Comparison of ENCODE assay signal across 15 cellular contexts in the genomic region with DNA sequence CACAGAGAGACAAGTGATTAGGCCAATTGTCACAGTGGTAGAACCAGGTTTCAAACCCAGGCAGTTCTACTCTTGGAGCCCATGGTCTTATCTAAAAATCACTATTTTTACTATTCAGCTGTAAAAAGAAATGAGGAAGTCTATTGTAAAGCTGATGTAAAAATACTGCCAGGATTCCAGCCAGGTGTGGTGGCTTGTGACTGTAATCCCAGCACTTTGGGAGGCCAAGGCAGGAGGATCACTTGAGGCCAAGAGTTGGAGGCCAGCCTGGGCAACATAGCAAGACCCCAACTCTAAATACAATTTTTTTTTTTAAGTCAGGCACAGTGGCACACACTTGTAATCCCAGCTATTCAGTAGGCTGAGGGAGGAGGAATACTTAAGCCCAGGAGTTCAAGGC. TPM values are rescaled to one million over a fixed set of nuclear protein-coding genes. Genes with fewer than 3 reads are reported as not detected.
A peak's percentile ranks its signal among the peaks of the same experiment; 100 is the strongest.
DNase-seq lines count a peak whose midpoint lies in the region; ATAC-seq and TF ChIP-seq lines count a peak whose summit lies in the region.
"Had no signal": no experiment of that assay in that cellular context is flagged by ENCODE, and none has a peak within 500 bp of the region (broad histone marks: within the 10 kb centered on the region; RNA-seq: fewer than 3 reads in every experiment).

No MANE protein-coding gene starts in this region.

- H3K9me3 Mint-ChIP-seq in natural killer cell, result no peaks in the 10 kb centered on the region
- H3K9me3 Mint-ChIP-seq in natural killer cell treated with Interleukin-12 subunit alpha and Interleukin-12 subunit beta and Interleukin-15 and Interleukin-18, amount 100 ng/mL, for 72 hours, result no peaks in the 10 kb centered on the region
- no peaks in the 10 kb centered on the region for H3K9me3 Mint-ChIP-seq in central memory CD8-positive, alpha-beta T cell
- H3K9me3 Mint-ChIP-seq: CD4-positive, alpha-beta memory T cell had no signal

- H3K4me2 ChIP-seq in OCI-LY7 (ENCODE audit: low read length), result peak overlapping the region; percentile 50

- H3K4me3 ChIP-seq in OCI-LY7 (ENCODE audit: low read depth, low read length, poor library complexity, severe bottlenecking), result peak overlapping the region; percentile 1
- H3K4me3 ChIP-seq: HAP-1 had no signal

- H4K20me1 ChIP-seq in OCI-LY7 (ENCODE audit: insufficient read depth, low read length), result no peaks in the 10 kb centered on the region

- no TSS peak for BruUV-seq in OCI-LY7 (replicated peaks; lab: Mats Ljungman, UMichigan)

- H3K27me3 Mint-ChIP-seq in natural killer cell (ENCODE audit: low read depth in 2 of 2), result no peaks in the 10 kb centered on the region
- H3K27me3 Mint-ChIP-seq in natural killer cell treated with Interleukin-12 subunit alpha and Interleukin-12 subunit beta and Interleukin-15 and Interleukin-18, amount 100 ng/mL, for 72 hours, result no peaks in the 10 kb centered on the region
- no peaks in the 10 kb centered on the region for H3K27me3 Mint-ChIP-seq in central memory CD8-positive, alpha-beta T cell
- H3K27me3 Mint-ChIP-seq: B cell; CD4-positive, alpha-beta memory T cell had no signal

- peak overlapping the region; percentile 84 for H3K27ac ChIP-seq in OCI-LY7 (ENCODE audit: low read depth, low read length, poor library complexity, severe bottlenecking)
- H3K27ac ChIP-seq: C4-2B, HL-60 had no signal

- H3K36me3 Mint-ChIP-seq in natural killer cell, result no peaks in the 10 kb centered on the region
- H3K36me3 Mint-ChIP-seq in natural killer cell treated with Interleukin-12 subunit alpha and Interleukin-12 subunit beta and Interleukin-15 and Interleukin-18, amount 100 ng/mL, for 72 hours, result no peaks in the 10 kb centered on the region
- peaks cover 4% of the 10 kb centered on the region for H3K36me3 Mint-ChIP-seq in central memory CD8-positive, alpha-beta T cell (ENCODE audit: insufficient read depth)

- DNase-seq in natural killer cell (no peak), OCI-LY7 (ENCODE audit: low spot score) (peak; percentile 63), DMS153 (lab: John Stamatoyannopoulos, UW) (no peak), SHP77 (lab: John Stamatoyannopoulos, UW) (no peak), DMS 273 (lab: John Stamatoyannopoulos, UW; ENCODE audit: unreplicated experiment) (no peak)
- DNase-seq in natural killer cell treated with Interleukin-12 subunit alpha and Interleukin-12 subunit beta and Interleukin-15 and Interleukin-18, amount 100 ng/mL, for 72 hours (ENCODE audit: low spot score), result no peak
- DNase-seq in central memory CD8-positive, alpha-beta T cell (ENCODE audit: low spot score in 2 of 2), result no peak
- DNase-seq: CD4-positive, alpha-beta memory T cell; DMS53; GOT3; KBM-7 had no signal

- peaks cover 13% of the 10 kb centered on the region; the same call in 1 of the 2 replicates for H3K36me3 ChIP-seq in OCI-LY7 (ENCODE audit: insufficient read depth, low read length)
- H3K36me3 ChIP-seq: HAP-1 had no signal

- POLR2A ChIA-PET in OCI-LY7 (lab: Charles Lee), result interaction anchor here (0.7 kb wide), 1 partner anchor 12 kb away, joined by 3 read pairs; no protein-coding TSS in a partner anchor

- peak overlapping the region; percentile 42 for H3K4me3 Mint-ChIP-seq in natural killer cell
- no peak overlapping the region for H3K4me3 Mint-ChIP-seq in natural killer cell treated with Interleukin-12 subunit alpha and Interleukin-12 subunit beta and Interleukin-15 and Interleukin-18, amount 100 ng/mL, for 72 hours
- no peak overlapping the region for H3K4me3 Mint-ChIP-seq in central memory CD8-positive, alpha-beta T cell
- H3K4me3 Mint-ChIP-seq: B cell; CD4-positive, alpha-beta memory T cell had no signal

- no peaks in the 10 kb centered on the region for H3K9me2 ChIP-seq in OCI-LY7 (ENCODE audit: insufficient read depth, low read length)

- intact Hi-C loops in natural killer cell (cut with micrococcal nuclease), result no loop called here
- intact Hi-C loops in OCI-LY7 (cut with micrococcal nuclease; ENCODE audit: unreplicated experiment), result no loop called here

- TF ChIP-seq CTCF in natural killer cell (IDR thresholded peaks at IDR 0.05) (no peak), OCI-LY7 (conservative IDR thresholded peaks at IDR 0.05; ENCODE audit: low read length) (no peak)

- H3K79me2 ChIP-seq in OCI-LY7 (ENCODE audit: insufficient read depth, low read depth, low read length), result no peaks in the 10 kb centered on the region; the same call in 1 of the 2 replicates

- H3K27ac Mint-ChIP-seq in natural killer cell, result no peak overlapping the region
- no peak overlapping the region for H3K27ac Mint-ChIP-seq in natural killer cell treated with Interleukin-12 subunit alpha and Interleukin-12 subunit beta and Interleukin-15 and Interleukin-18, amount 100 ng/mL, for 72 hours
- H3K27ac Mint-ChIP-seq in central memory CD8-positive, alpha-beta T cell (ENCODE audit: low read depth), result peak overlapping the region; percentile 82
- H3K27ac Mint-ChIP-seq: B cell had no signal

- no peak for ATAC-seq in natural killer cell
- ATAC-seq in natural killer cell treated with Interleukin-12 subunit alpha and Interleukin-12 subunit beta and Interleukin-15 and Interleukin-18, amount 100 ng/mL, for 72 hours, result no peak
- ATAC-seq in central memory CD8-positive, alpha-beta T cell (replicated peaks; ENCODE audit: extremely low read depth, poor library complexity, severe bottlenecking), result no peak

- H3K4me1 ChIP-seq in OCI-LY7 (ENCODE audit: insufficient read depth, low read length, poor library complexity, severe bottlenecking), result peaks cover 78% of the 10 kb centered on the region
- H3K4me1 ChIP-seq: HAP-1 had no signal

- H3K9me3 ChIP-seq in OCI-LY7 (ENCODE audit: low read length), result no peaks in the 10 kb centered on the region
- H3K9me3 ChIP-seq: HAP-1 had no signal

- CTCF ChIA-PET in OCI-LY7 (lab: Charles Lee; ENCODE audit: unreplicated experiment), result interaction anchor here (0.7 kb wide), 1 partner anchor 64 kb away, joined by 3 read pairs; no protein-coding TSS in a partner anchor

- peaks cover 24 to 25% of the 10 kb centered on the region in 2 donors for H3K4me1 Mint-ChIP-seq in natural killer cell
- H3K4me1 Mint-ChIP-seq in natural killer cell treated with Interleukin-12 subunit alpha and Interleukin-12 subunit beta and Interleukin-15 and Interleukin-18, amount 100 ng/mL, for 72 hours (ENCODE audit: low read depth in 2 of 2), result peaks cover 11 to 16% of the 10 kb centered on the region in 2 donors
- peaks cover 4% of the 10 kb centered on the region for H3K4me1 Mint-ChIP-seq in central memory CD8-positive, alpha-beta T cell
- H3K4me1 Mint-ChIP-seq: CD4-positive, alpha-beta memory T cell had no signal

- H2AFZ ChIP-seq in OCI-LY7 (ENCODE audit: low read length), result no peak overlapping the region

RNA-seq across cellular contexts. Expression of gene HIP1, which starts 40.4 kb away (rescaled TPM):
- total RNA-seq in natural killer cell, result 10 to 100 TPM; 17.1 to 27.9 (median 23.1) TPM
- total RNA-seq in natural killer cell treated with Interleukin-12 subunit alpha and Interleukin-12 subunit beta and Interleukin-15 and Interleukin-18, amount 100 ng/mL, for 72 hours, result 10 to 100 TPM; 13.5 to 22.0 TPM
- total RNA-seq in OCI-LY7 (2014; rRNA removed; shearing (Covaris generic)), result 15.0 and 15.8 TPM in 2 replicates
- total RNA-seq in OCI-LY7 (2022), result 27.8 and 30.5 TPM in 2 replicates
